In genomic region chr15:70835826-70836225, GRCh38 we compare ENCODE assay signal across 20 cellular contexts. TPM values are rescaled to one million over a fixed set of nuclear protein-coding genes. Genes with fewer than 3 reads are reported as not detected.
A peak's percentile ranks its signal among the peaks of the same experiment; 100 is the strongest.
DNase-seq lines count a peak whose midpoint lies in the region; TF ChIP-seq lines count a peak whose summit lies in the region.
"Had no signal": no experiment of that assay in that cellular context is flagged by ENCODE, and none has a peak within 500 bp of the region (broad histone marks: within the 10 kb centered on the region; RNA-seq: fewer than 3 reads in every experiment).

No MANE protein-coding gene starts in this region.

- no peaks in the 10 kb centered on the region for H3K27me3 ChIP-seq in GM23248 (replicated peaks; ENCODE audit: insufficient read depth)
- H3K27me3 ChIP-seq in osteoblast (ENCODE audit: insufficient read depth, low read length): no peaks in the 10 kb centered on the region
- no peaks in the 10 kb centered on the region for H3K27me3 ChIP-seq in suprapubic skin
- H3K27me3 ChIP-seq: SJCRH30 had no signal

- H3K4me1 ChIP-seq in GM23248 (ENCODE audit: insufficient read depth) (peaks cover 17% of the 10 kb centered on the region), osteoblast (ENCODE audit: insufficient read depth, low read length) (peaks cover 20% of the 10 kb centered on the region), suprapubic skin (peaks cover 13% of the 10 kb centered on the region)

- H4K20me1 ChIP-seq in GM23248 (ENCODE audit: insufficient read depth) (no peaks in the 10 kb centered on the region), osteoblast (ENCODE audit: insufficient read depth, low read length) (peaks cover 4% of the 10 kb centered on the region)

- peaks cover 56% of the 10 kb centered on the region for H3K79me2 ChIP-seq in GM23248 (ENCODE audit: insufficient read depth)
- peaks cover 45% of the 10 kb centered on the region for H3K79me2 ChIP-seq in osteoblast (ENCODE audit: insufficient read depth, low read length)

- TF ChIP-seq EP300 in suprapubic skin (IDR thresholded peaks at IDR 0.05): no peak

- H3K4me3 ChIP-seq in GM23248 (no peak overlapping the region), fibroblast of the aortic adventitia (ENCODE audit: low read depth, low read length) (no peak overlapping the region), osteoblast (ENCODE audit: insufficient read depth, low read length) (no peak overlapping the region), suprapubic skin (no peak overlapping the region)
- H3K4me3 ChIP-seq: SJCRH30, skin epidermis had no signal

- H3K9ac ChIP-seq in GM23248: no peak overlapping the region

- peaks cover 58% of the 10 kb centered on the region for H3F3A ChIP-seq in GM23248 (ENCODE audit: insufficient read depth)

- WGBS in GM23248 (ENCODE audit: low coverage in 1 of 2, low lambda C conversion rate in 2 of 2, missing lambda C conversion rate in 2 of 2), 2 experiments: 49 to 50% methylated on average over 3 of the region's 3 CpGs
- 77% methylated on average over 3 of the region's 3 CpGs for WGBS in suprapubic skin

- no peak for TF ChIP-seq POLR2A in suprapubic skin (IDR thresholded peaks at IDR 0.05)

- H3K36me3 ChIP-seq in GM23248 (ENCODE audit: low read depth) (peaks cover 19% of the 10 kb centered on the region), osteoblast (ENCODE audit: insufficient read depth, low read length) (peaks cover 49% of the 10 kb centered on the region), suprapubic skin (peaks cover 15% of the 10 kb centered on the region)

- H3K4me2 ChIP-seq in GM23248 (ENCODE audit: unreplicated experiment) (no peak overlapping the region), osteoblast (ENCODE audit: insufficient read depth, low read length) (no peak overlapping the region)

- H3K9me2 ChIP-seq in GM23248 (ENCODE audit: insufficient read depth): no peaks in the 10 kb centered on the region

- no peak for TF ChIP-seq CTCF in fibroblast of the aortic adventitia (IDR thresholded peaks at IDR 0.05; ENCODE audit: insufficient read depth, low read length)
- no peak for TF ChIP-seq CTCF in osteoblast (IDR thresholded peaks at IDR 0.05; ENCODE audit: extremely low read depth, low read depth, low read length)
- TF ChIP-seq CTCF in suprapubic skin (IDR thresholded peaks at IDR 0.05): no peak

- H2AFZ ChIP-seq in GM23248 (no peak overlapping the region), osteoblast (ENCODE audit: low read length) (no peak overlapping the region)

- no peak for DNase-seq in GM23248
- peak; percentile 43 for DNase-seq in fibroblast of the aortic adventitia (ENCODE audit: low read depth)
- DNase-seq in osteoblast (ENCODE audit: insufficient read length, low spot score, missing footprints): no peak
- no peak for DNase-seq in suprapubic skin (ENCODE audit: low spot score in 2 of 2)
- DNase-seq in NCI-H1694 (lab: John Stamatoyannopoulos, UW): no peak
- no peak for DNase-seq in HT-29 (ENCODE audit: low spot score)
- DNase-seq in NCI-H526 (lab: John Stamatoyannopoulos, UW): no peak
- no peak for DNase-seq in DMS153 treated with DMSO at 0.1 percent for 48 hours (lab: John Stamatoyannopoulos, UW; ENCODE audit: unreplicated experiment)
- DNase-seq: activated CD4-positive, alpha-beta T cell treated with anti-CD3 and anti-CD28 coated beads, Interleukin-2, amount 10 ng/mL, durations not matched to agents 7 days and 5 days; activated CD8-positive, alpha-beta memory T cell treated with anti-CD3 and anti-CD28 coated beads, Interleukin-2, amount 10 ng/mL, durations not matched to agents 7 days and 5 days; activated naive CD4-positive, alpha-beta T cell treated with Interleukin-2 at 50 U/mL for 16 hours; CD4-positive, CD25-positive, alpha-beta regulatory T cell; islet precursor cell; mammary epithelial cell; NCI-H1092; NCI-H187 treated with DMSO at 0.1 percent for 48 hours; NCI-H2227 treated with DMSO at 0.1 percent for 48 hours; SJCRH30; stimulated activated naive CD8-positive, alpha-beta T cell treated with anti-CD3 and anti-CD28 coated beads, Interleukin-15, amount 100 ng/mL, for 72 hours had no signal

- in situ Hi-C loops in GM23248 (cut with MboI): no loop called here

- H3K27ac ChIP-seq in GM23248: peak overlapping the region; percentile 41; the same call in 1 of the 2 replicates
- H3K27ac ChIP-seq in osteoblast (ENCODE audit: low read depth, low read length): peak overlapping the region; percentile 6
- peak overlapping the region; percentile 32 for H3K27ac ChIP-seq in suprapubic skin
- H3K27ac ChIP-seq: SJCRH30 had no signal

- H3K9me3 ChIP-seq in GM23248 (ENCODE audit: low read depth) (no peaks in the 10 kb centered on the region), osteoblast (ENCODE audit: low read depth, low read length) (no peaks in the 10 kb centered on the region), suprapubic skin (no peaks in the 10 kb centered on the region)
- H3K9me3 ChIP-seq: SJCRH30 had no signal

RNA-seq across cellular contexts. Expression of gene LARP6, which starts 18.1 kb away (rescaled TPM):
- total RNA-seq in GM23248 (2014; rRNA removed; shearing (Covaris generic)): 110 and 119 TPM in 2 replicates
- polyA plus RNA-seq in GM23248 (2016; fragmentation: Nextera tagmentation; extraction: Ambion mirVana): 95.9 and 104 TPM in 2 replicates
- 55.9 and 68.1 TPM in 2 replicates for total RNA-seq in fibroblast of the aortic adventitia (ENCODE audit: low replicate concordance)
- 76.0 and 77.4 TPM in 2 replicates for total RNA-seq in osteoblast
- total RNA-seq in suprapubic skin: 10 to 100 TPM in 2 of 4 donors, 1 to 10 TPM in 2; 2.4 to 15.0 (median 9.8) TPM
- 4.4 and 5.6 TPM in 2 replicates for total RNA-seq in HT-29 (2014; rRNA removed; shearing (Covaris generic))
- total RNA-seq: activated CD4-positive, alpha-beta T cell treated with anti-CD3 and anti-CD28 coated beads, Interleukin-2, amount 10 ng/mL, durations not matched to agents 7 days and 5 days; activated CD8-positive, alpha-beta memory T cell treated with anti-CD3 and anti-CD28 coated beads, Interleukin-2, amount 10 ng/mL, durations not matched to agents 7 days and 5 days; CD4-positive, CD25-positive, alpha-beta regulatory T cell had no signal
- polyA plus RNA-seq: CD4-positive, CD25-positive, alpha-beta regulatory T cell had no signal

RNA-seq across cellular contexts. Expression of gene THAP10, which starts 56.4 kb away (rescaled TPM):
- total RNA-seq in GM23248 (2014; rRNA removed; shearing (Covaris generic)): 2.0 and 6.4 TPM in 2 replicates
- polyA plus RNA-seq in GM23248 (2016; fragmentation: Nextera tagmentation; extraction: Ambion mirVana): 5.9 and 8.0 TPM in 2 replicates
- total RNA-seq in fibroblast of the aortic adventitia (ENCODE audit: low replicate concordance) (2.3 and 7.9 TPM in 2 replicates), osteoblast (1.1 and 1.8 TPM in 2 replicates), suprapubic skin (1 to 10 TPM in 3 of 4 donors, under 1 TPM in 1; 0.87 to 2.7 (median 1.2) TPM)
- 2.7 and 3.9 TPM in 2 replicates for total RNA-seq in HT-29 (2014; rRNA removed; shearing (Covaris generic))
- total RNA-seq: activated CD4-positive, alpha-beta T cell treated with anti-CD3 and anti-CD28 coated beads, Interleukin-2, amount 10 ng/mL, durations not matched to agents 7 days and 5 days; CD4-positive, CD25-positive, alpha-beta regulatory T cell had no signal
- polyA plus RNA-seq: CD4-positive, CD25-positive, alpha-beta regulatory T cell had no signal

RNA-seq across cellular contexts. Expression of gene LRRC49, which starts 56.8 kb away (rescaled TPM):
- 10.3 and 11.1 TPM in 2 replicates for total RNA-seq in GM23248 (2014; rRNA removed; shearing (Covaris generic))
- 7.6 and 8.3 TPM in 2 replicates for polyA plus RNA-seq in GM23248 (2016; fragmentation: Nextera tagmentation; extraction: Ambion mirVana)
- total RNA-seq in fibroblast of the aortic adventitia (ENCODE audit: low replicate concordance): 12.0 and 25.2 TPM in 2 replicates
- total RNA-seq in osteoblast: 13.0 and 18.1 TPM in 2 replicates
- total RNA-seq in suprapubic skin: 10 to 100 TPM in 1 of 4 donors, 1 to 10 TPM in 3; 3.3 to 12.6 (median 3.6) TPM
- 4.2 and 5.9 TPM in 2 replicates for total RNA-seq in HT-29 (2014; rRNA removed; shearing (Covaris generic))
- total RNA-seq: activated CD4-positive, alpha-beta T cell treated with anti-CD3 and anti-CD28 coated beads, Interleukin-2, amount 10 ng/mL, durations not matched to agents 7 days and 5 days; CD4-positive, CD25-positive, alpha-beta regulatory T cell had no signal
